Comparison of ENCODE assay signal across 16 cellular contexts in the genomic region with DNA sequence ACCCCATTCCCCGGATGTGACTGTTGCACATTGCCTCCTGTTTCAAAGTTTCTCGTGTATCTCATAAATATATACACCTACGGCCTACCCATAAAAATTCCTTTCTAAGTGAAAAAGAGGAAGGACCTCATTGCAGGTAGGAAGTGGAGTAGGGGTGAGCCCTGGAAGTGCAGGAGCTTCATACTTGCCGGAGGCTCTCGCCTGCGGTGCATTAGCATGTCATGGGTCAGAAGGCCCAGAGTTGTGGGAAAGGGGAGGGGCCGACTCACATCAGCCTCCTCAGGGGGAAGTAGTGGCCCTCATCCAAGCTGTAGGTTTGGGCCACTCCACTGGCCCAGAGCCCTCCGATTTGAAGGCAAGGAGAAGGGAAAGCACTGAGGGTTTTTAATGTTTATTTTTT. TPM values are rescaled to one million over a fixed set of nuclear protein-coding genes. Genes with fewer than 3 reads are reported as not detected.
A peak's percentile ranks its signal among the peaks of the same experiment; 100 is the strongest.
DNase-seq lines count a peak whose midpoint lies in the region; ATAC-seq, FAIRE-seq and TF ChIP-seq lines count a peak whose summit lies in the region.
"Had no signal": no experiment of that assay in that cellular context is flagged by ENCODE, and none has a peak within 500 bp of the region (broad histone marks: within the 10 kb centered on the region; RNA-seq: fewer than 3 reads in every experiment).

No MANE protein-coding gene starts in this region.

- no peak for FAIRE-seq in K562 (lab: Jason Lieb, UNC)
- FAIRE-seq: G401.6, GM12892 had no signal

- H3K4me2 ChIP-seq in GM23338 (no peak overlapping the region), K562 (ENCODE audit: insufficient read depth, low read length) (no peak overlapping the region)

- TF ChIP-seq EP300 in K562 (IDR thresholded peaks at IDR 0.05; ENCODE audit: low read length), result no peak

- no peaks in the 10 kb centered on the region for H3F3A ChIP-seq in GM23338 (replicated peaks; ENCODE audit: low read depth)

- no peak overlapping the region for H3K4me3 Mint-ChIP-seq in GM23338
- no peak overlapping the region for H3K4me3 Mint-ChIP-seq in mesothelial cell of epicardium
- H3K4me3 Mint-ChIP-seq in T-helper 2 cell treated with Interferon-gamma antibody and Interleukin-4, amounts not matched to agents 5 μg/mL and 100 μg/mL, for 36 hours, result no peak overlapping the region
- H3K4me3 Mint-ChIP-seq: CD4-positive, alpha-beta T cell had no signal

- intact Hi-C loops in K562 (cut with micrococcal nuclease), result no loop called here

- H3K9me3 Mint-ChIP-seq in GM23338 (no peaks in the 10 kb centered on the region; the same call in 2 of the 3 replicates), mesothelial cell of epicardium (no peaks in the 10 kb centered on the region)
- H3K9me3 Mint-ChIP-seq in T-helper 2 cell treated with Interferon-gamma antibody and Interleukin-4, amounts not matched to agents 5 μg/mL and 100 μg/mL, for 36 hours, result no peaks in the 10 kb centered on the region
- H3K9me3 Mint-ChIP-seq: CD4-positive, alpha-beta T cell had no signal

- no peaks in the 10 kb centered on the region for H3K27me3 ChIP-seq in GM23338 (ENCODE audit: insufficient read depth)
- H3K27me3 ChIP-seq in K562 (ENCODE audit: control insufficient read depth in 2 of 2, insufficient read depth in 2 of 2, low read length in 2 of 2), result peaks cover 12 to 47% of the 10 kb centered on the region in 2 experiments

- H3K36me3 Mint-ChIP-seq in GM23338 (ENCODE audit: low read depth) (no peaks in the 10 kb centered on the region), mesothelial cell of epicardium (no peaks in the 10 kb centered on the region)
- no peaks in the 10 kb centered on the region for H3K36me3 Mint-ChIP-seq in T-helper 2 cell treated with Interferon-gamma antibody and Interleukin-4, amounts not matched to agents 5 μg/mL and 100 μg/mL, for 36 hours (ENCODE audit: low read depth)

- no peak for TF ChIP-seq CTCF in GM23338 (conservative IDR thresholded peaks at IDR 0.05; ENCODE audit: low read depth in 2 of 2)
- no peak for TF ChIP-seq CTCF in K562 (IDR thresholded peaks at IDR 0.05 in 2 of 3, conservative IDR thresholded peaks at IDR 0.05 in 1 of 3; ENCODE audit: insufficient read depth in 2 of 3, low read depth in 1 of 3, low read length in 3 of 3)
- no peak for TF ChIP-seq CTCF in mesothelial cell of epicardium (IDR thresholded peaks at IDR 0.05; ENCODE audit: unreplicated experiment)

- H3K79me2 ChIP-seq in GM23338 (replicated peaks; ENCODE audit: insufficient read depth), result no peaks in the 10 kb centered on the region
- H3K79me2 ChIP-seq in K562 (ENCODE audit: control insufficient read depth, insufficient read depth, low read length), result no peaks in the 10 kb centered on the region

- H3K9me2 ChIP-seq in GM23338 (ENCODE audit: insufficient read depth), result no peaks in the 10 kb centered on the region

- no peak for TF ChIP-seq RAD21 in K562 (CRISPR knock-in tag; conservative IDR thresholded peaks at IDR 0.05 in 1 of 2, IDR thresholded peaks at IDR 0.05 in 1 of 2)

- H3K4me1 ChIP-seq in GM23338 (ENCODE audit: insufficient read depth), result no peaks in the 10 kb centered on the region; the same call in 1 of the 2 replicates
- no peaks in the 10 kb centered on the region for H3K4me1 ChIP-seq in K562 (replicated peaks in 1 of 2; ENCODE audit: control insufficient read depth in 2 of 2, insufficient read depth in 2 of 2, low read length in 2 of 2)

- H2AFZ ChIP-seq in GM23338, result no peak overlapping the region
- H2AFZ ChIP-seq in K562 (ENCODE audit: low read depth, low read length), result no peak overlapping the region

- H3K36me3 ChIP-seq in GM23338 (ENCODE audit: insufficient read depth) (no peaks in the 10 kb centered on the region), K562 (ENCODE audit: control insufficient read depth, insufficient read depth, low read length) (no peaks in the 10 kb centered on the region)

- peaks cover 16% of the 10 kb centered on the region for H3K4me1 Mint-ChIP-seq in GM23338
- no peaks in the 10 kb centered on the region for H3K4me1 Mint-ChIP-seq in mesothelial cell of epicardium
- H3K4me1 Mint-ChIP-seq in T-helper 2 cell treated with Interferon-gamma antibody and Interleukin-4, amounts not matched to agents 5 μg/mL and 100 μg/mL, for 36 hours (ENCODE audit: low read depth), result no peaks in the 10 kb centered on the region

- H3K9me1 ChIP-seq in K562 (ENCODE audit: control insufficient read depth, insufficient read depth, low read length), result no peaks in the 10 kb centered on the region

- H3K4me3 ChIP-seq in GM23338 (no peak overlapping the region), K562 (no peak overlapping the region)

- H3K9me3 ChIP-seq in K562 (replicated peaks; ENCODE audit: control insufficient read depth, insufficient read depth, low read depth, low read length), result no peaks in the 10 kb centered on the region; the same call in 1 of the 2 replicates

- H3K9ac ChIP-seq in K562 (ENCODE audit: insufficient read depth in 1 of 2, low read depth in 2 of 2, low read length in 2 of 2), result no peak overlapping the region

- DNase-seq in GM23338 (ENCODE audit: low spot score), result no peak
- DNase-seq in K562 (ENCODE audit: extremely low read depth in 1 of 4, low spot score in 3 of 4), result no peak
- DNase-seq in kidney tubule cell (ENCODE audit: low spot score), result peak; percentile 29
- peak; percentile 25 for DNase-seq in renal cortical epithelial cell (ENCODE audit: low read depth)
- DNase-seq in mesothelial cell of epicardium (ENCODE audit: low spot score in 2 of 2, unreplicated experiment in 2 of 2), result no peak
- DNase-seq in T-helper 2 cell, result no peak
- no peak for DNase-seq in T-helper 2 cell treated with Interferon-gamma antibody and Interleukin-4, amounts not matched to agents 5 μg/mL and 100 μg/mL, for 36 hours (ENCODE audit: low spot score)
- DNase-seq: 8988T; AML-193; C1 segment of cervical spinal cord; CD4-positive, alpha-beta T cell; DMS79; EL had no signal

- WGBS in K562 (ENCODE audit: insufficient coverage, low coverage, missing lambda C conversion rate), result 2% methylated on average over 8 of the region's 8 CpGs

- no TSS peak for BruUV-seq in K562 (replicated peaks; lab: Mats Ljungman, UMichigan)

- H3K27ac ChIP-seq in GM23338 (ENCODE audit: low read depth), result no peak overlapping the region
- no peak overlapping the region for H3K27ac ChIP-seq in K562 (ENCODE audit: extremely low read depth, low read depth, low read length)

- in situ Hi-C loops in K562 (cut with MboI), result no loop called here

- H4K20me1 ChIP-seq in GM23338 (replicated peaks; ENCODE audit: insufficient read depth) (no peaks in the 10 kb centered on the region), K562 (replicated peaks; ENCODE audit: control insufficient read depth, insufficient read depth, low read length) (no peaks in the 10 kb centered on the region)

- no peak for TF ChIP-seq POLR2A in K562 (conservative IDR thresholded peaks at IDR 0.05)

- H3K27me3 Mint-ChIP-seq in GM23338 (ENCODE audit: insufficient read depth, low read depth, poor library complexity) (peaks cover 2% of the 10 kb centered on the region), mesothelial cell of epicardium (ENCODE audit: low read depth) (peaks cover 49% of the 10 kb centered on the region)
- peaks cover 18% of the 10 kb centered on the region for H3K27me3 Mint-ChIP-seq in T-helper 2 cell treated with Interferon-gamma antibody and Interleukin-4, amounts not matched to agents 5 μg/mL and 100 μg/mL, for 36 hours (ENCODE audit: low read depth)

- CTCF ChIA-PET in K562 (lab: Yijun Ruan, JAX; ENCODE audit: low intra/inter-chr PET ratio), result no interaction called here

- no peak overlapping the region for H3K27ac Mint-ChIP-seq in GM23338
- no peak overlapping the region for H3K27ac Mint-ChIP-seq in mesothelial cell of epicardium
- H3K27ac Mint-ChIP-seq in T-helper 2 cell treated with Interferon-gamma antibody and Interleukin-4, amounts not matched to agents 5 μg/mL and 100 μg/mL, for 36 hours, result no peak overlapping the region
- H3K27ac Mint-ChIP-seq: CD4-positive, alpha-beta T cell had no signal

- ATAC-seq in GM23338, result peak; percentile 52; the same call in 1 of the 3 replicates
- ATAC-seq in K562, result peak; percentile 56; the same call in 2 of the 3 replicates
- ATAC-seq: HCT116 had no signal

- POLR2A ChIA-PET in K562 (lab: Yijun Ruan, JAX), result interaction anchor here (0.6 kb wide), 1 partner anchor 19 kb away, joined by 3 read pairs; no protein-coding TSS in a partner anchor

TF ChIP-seq in GM23338, 12 proteins besides CTCF, POLR2A, EP300 and RAD21:
- TF ChIP-seq POLR2AphosphoS5 (IDR thresholded peaks at IDR 0.05; ENCODE audit: low read depth) (no peak), ZNF114 (CRISPR knock-in tag; IDR thresholded peaks at IDR 0.05) (no peak)

TF ChIP-seq in K562, 482 proteins besides CTCF, POLR2A, EP300 and RAD21 (continues in another document):
- TF ChIP-seq NFATC3 (IDR thresholded peaks at IDR 0.05) (no peak), SP1 (CRISPR knock-in tag; IDR thresholded peaks at IDR 0.05) (no peak), SMARCB1 (IDR thresholded peaks at IDR 0.05; ENCODE audit: insufficient read length, low read depth) (no peak), HMG20B (CRISPR knock-in tag; IDR thresholded peaks at IDR 0.05) (no peak), IFI16 (CRISPR knock-in tag; IDR thresholded peaks at IDR 0.05) (no peak), TAF9B (IDR thresholded peaks at IDR 0.05; ENCODE audit: partially characterized antibody) (no peak), ZNF263 (CRISPR knock-in tag; IDR thresholded peaks at IDR 0.05; ENCODE audit: borderline replicate concordance) (no peak)

RNA-seq across cellular contexts. Expression of a gene that starts 26.0 kb away (rescaled TPM):
- total RNA-seq in GM23338 (2014; rRNA removed; shearing (Covaris generic)), result 12.4 and 14.5 TPM in 2 replicates
- 3.6 and 4.0 TPM in 2 replicates for polyA plus RNA-seq in GM23338 (2016; fragmentation: Nextera tagmentation; extraction: Ambion mirVana)
- total RNA-seq in K562 (2011; cell fraction: chromatin; rRNA removed; ENCODE audit: low replicate concordance), result 1.6 and 2.0 TPM in 2 replicates
- total RNA-seq in K562 (2011; cell fraction: nucleolus; rRNA removed), result 2.4 and 2.7 TPM in 2 replicates
- total RNA-seq in K562 (2011; cell fraction: nucleoplasm; rRNA removed), result 1.5 and 1.7 TPM in 2 replicates
- 1.2 and 1.4 TPM in 2 replicates for total RNA-seq in K562 (2014; rRNA removed)
- 0.51 and 0.54 TPM in 2 replicates for total RNA-seq in K562 (2014; rRNA removed; fragmentation: Illumina TruSeq; extraction: Trizol)
- 0.36 and 0.41 TPM in 2 replicates for total RNA-seq in K562 (2015; rRNA removed; fragmentation: Illumina TruSeq; extraction: Trizol)
- total RNA-seq in K562 (2021), result 3.9 and 4.6 TPM in 2 replicates
- polyA plus RNA-seq in K562 (2011; rRNA removed), result 0.47 and 0.49 TPM in 2 replicates
- 0.22 and 0.63 TPM in 2 replicates for polyA plus RNA-seq in K562 (2011; cell fraction: cytosol; rRNA removed)
- polyA plus RNA-seq in K562 (2011; cell fraction: nucleus; rRNA removed), result 0.56 and 1.0 TPM in 2 replicates
- polyA plus RNA-seq in K562 (2012), result 1.6 and 2.8 TPM in 2 replicates
- 0.83 and 1.1 TPM in 2 replicates for polyA plus RNA-seq in K562 (2014; fragmentation: Illumina TruSeq; extraction: Trizol)
- polyA plus RNA-seq in K562 (2014; fragmentation: Nextera tagmentation; extraction: Ambion mirVana), result under 1 TPM; 0.53 to 0.63 TPM
- 1.2 and 1.3 TPM in 2 replicates for polyA plus RNA-seq in K562 (2014; rRNA removed)
- 0.46 and 0.66 TPM in 2 replicates for polyA minus RNA-seq in K562 (2011; rRNA and poly(A)+ RNA removed)
- 1.0 and 1.5 TPM in 2 replicates for polyA minus RNA-seq in K562 (2011; cell fraction: cytosol; rRNA and poly(A)+ RNA removed)
- polyA minus RNA-seq in K562 (2011; cell fraction: nucleus; rRNA and poly(A)+ RNA removed), result 2.0 and 2.2 TPM in 2 replicates
- total RNA-seq in renal cortical epithelial cell, result 6.8 and 22.3 TPM in 2 replicates
- 11.8 to 12.4 TPM (median 12.1 TPM) in 3 replicates for total RNA-seq in mesothelial cell of epicardium

Comparison
In these comparisons a context has a peak if more than half of its experiments do, and no peak if none do; other contexts are left out.
1. DNase-seq: peak in kidney tubule cell (single experiment) and renal cortical epithelial cell (single experiment); none in GM23338 (single experiment), K562 (0 of 4), mesothelial cell of epicardium (0 of 2), T-helper 2 cell (0 of 5) and T-helper 2 cell treated with Interferon-gamma antibody and Interleukin-4, amounts not matched to agents 5 μg/mL and 100 μg/mL, for 36 hours (single experiment).